ENCODE assay signal across 15 cellular contexts in the genomic region with DNA sequence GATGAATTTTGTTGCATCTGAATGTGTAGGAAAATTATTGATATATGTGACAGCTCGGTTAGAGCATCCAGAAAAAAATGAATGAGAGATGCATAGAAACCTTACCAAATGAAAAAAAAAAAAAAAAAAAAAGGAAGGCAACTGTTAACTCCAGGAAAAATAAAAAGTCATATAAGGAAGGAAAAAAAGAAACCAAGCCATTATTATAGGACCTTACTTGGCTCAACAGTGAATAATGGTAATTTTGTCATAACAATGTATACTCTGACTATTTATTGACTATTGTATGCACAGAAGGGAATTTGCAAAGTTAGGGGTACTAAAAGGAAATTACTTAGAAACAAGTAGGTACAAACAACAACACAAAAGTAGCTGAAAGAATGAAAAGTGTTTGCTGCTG.
DNase-seq lines count a peak whose midpoint lies in the region; ATAC-seq and TF ChIP-seq lines count a peak whose summit lies in the region.
"Had no signal": no experiment of that assay in that cellular context is flagged by ENCODE, and none has a peak within 500 bp of the region (broad histone marks: within the 10 kb centered on the region; RNA-seq: fewer than 3 reads in every experiment).

No MANE protein-coding gene starts in this region.

- peaks cover 56% of the 10 kb centered on the region for H3K36me3 ChIP-seq in adipocyte (ENCODE audit: control insufficient read depth, insufficient read depth, low read length, severe bottlenecking)

- TF ChIP-seq CTCF in nephron (IDR thresholded peaks at IDR 0.05; ENCODE audit: unreplicated experiment in 3 of 3): no peak

- peaks cover 9% of the 10 kb centered on the region for H3K9me3 Mint-ChIP-seq in T-helper 2 cell treated with Interferon-gamma antibody and Interleukin-4, amounts not matched to agents 5 μg/mL and 100 μg/mL, for 36 hours
- peaks cover 3% of the 10 kb centered on the region for H3K9me3 Mint-ChIP-seq in nephron

- peaks cover 8% of the 10 kb centered on the region for H3K9me3 ChIP-seq in adipocyte (ENCODE audit: control insufficient read depth, low read length)
- H3K9me3 ChIP-seq: esophagus muscularis mucosa had no signal

- H3K9ac ChIP-seq in adipocyte (ENCODE audit: low read length): no peak overlapping the region

- peaks cover 26% of the 10 kb centered on the region for H3K4me1 ChIP-seq in adipocyte (ENCODE audit: control insufficient read depth, insufficient read depth, low read length)

- H3K4me1 Mint-ChIP-seq in T-helper 2 cell treated with Interferon-gamma antibody and Interleukin-4, amounts not matched to agents 5 μg/mL and 100 μg/mL, for 36 hours (ENCODE audit: low read depth): peaks cover 34% of the 10 kb centered on the region
- H3K4me1 Mint-ChIP-seq in nephron: peaks cover 30% of the 10 kb centered on the region

- POLR2A ChIA-PET in HEK293T (lab: Yijun Ruan, JAX): no interaction called here

- DNase-seq in T-helper 2 cell treated with Interferon-gamma antibody and Interleukin-4, amounts not matched to agents 5 μg/mL and 100 μg/mL, for 36 hours (ENCODE audit: low spot score): no peak
- DNase-seq in T-helper 2 cell (no peak), HEK293T (ENCODE audit: extremely low spot score) (no peak), adipocyte (ENCODE audit: low read depth) (no peak), GM19238 (ENCODE audit: insufficient read length, low spot score) (no peak), midbrain (lab: John Stamatoyannopoulos, UW) (no peak)
- DNase-seq: 8988T; activated CD4-positive, CD25-positive, alpha-beta regulatory T cell; DMS79; NCI-H226 had no signal

- peak overlapping the region; percentile 49 for H3K4me3 Mint-ChIP-seq in T-helper 2 cell treated with Interferon-gamma antibody and Interleukin-4, amounts not matched to agents 5 μg/mL and 100 μg/mL, for 36 hours
- peak overlapping the region; percentile 89 to 93 (median 92) for H3K4me3 Mint-ChIP-seq in nephron

- ATAC-seq in SK-N-SH treated with all-trans-retinoic acid at 6 μM for 48 hours: no peak

- CTCF ChIA-PET in HEK293T (lab: Yijun Ruan, JAX): interaction anchor here (0.6 kb wide), 1 partner anchor 26 kb away, joined by 3 read pairs; no protein-coding TSS in a partner anchor

- peaks cover 38% of the 10 kb centered on the region for H3K36me3 Mint-ChIP-seq in T-helper 2 cell treated with Interferon-gamma antibody and Interleukin-4, amounts not matched to agents 5 μg/mL and 100 μg/mL, for 36 hours (ENCODE audit: low read depth)
- peaks cover 40% of the 10 kb centered on the region for H3K36me3 Mint-ChIP-seq in nephron (ENCODE audit: low read depth)

- H3K4me3 ChIP-seq in adipocyte (ENCODE audit: low read length): peak overlapping the region; percentile 15
- H3K4me3 ChIP-seq: esophagus muscularis mucosa, tibial nerve had no signal

- H3K27me3 Mint-ChIP-seq in T-helper 2 cell treated with Interferon-gamma antibody and Interleukin-4, amounts not matched to agents 5 μg/mL and 100 μg/mL, for 36 hours (ENCODE audit: low read depth): no peaks in the 10 kb centered on the region
- H3K27me3 Mint-ChIP-seq in nephron (ENCODE audit: low read depth): no peaks in the 10 kb centered on the region

- no peaks in the 10 kb centered on the region for H3K27me3 ChIP-seq in adipocyte (replicated peaks; ENCODE audit: control insufficient read depth, insufficient read depth, low read length)
- H3K27me3 ChIP-seq: BLaER1 treated with 17β-estradiol and CSF1 and Interleukin-3, amounts not matched to agents 10 nM and 100 nM; esophagus muscularis mucosa; tibial nerve had no signal

- no peak overlapping the region for H3K27ac Mint-ChIP-seq in T-helper 2 cell treated with Interferon-gamma antibody and Interleukin-4, amounts not matched to agents 5 μg/mL and 100 μg/mL, for 36 hours
- H3K27ac Mint-ChIP-seq in nephron: no peak overlapping the region

TF ChIP-seq in HEK293T, 16 proteins besides CTCF, POLR2A, EP300 and RAD21:
- TF ChIP-seq ZNF384 (IDR thresholded peaks at IDR 0.05) (peak; percentile 58; the same call in 1 of the 2 replicates), SUZ12 (IDR thresholded peaks at IDR 0.05) (no peak)

TF ChIP-seq in SK-N-SH treated with all-trans-retinoic acid at 6 μM for 48 hours, 23 proteins besides CTCF, POLR2A, EP300 and RAD21:
- TF ChIP-seq ZFP30 (CRISPR knock-in tag; IDR thresholded peaks at IDR 0.05): no peak
- no peak for TF ChIP-seq SNAI2 (CRISPR knock-in tag; IDR thresholded peaks at IDR 0.05)
- TF ChIP-seq ESRRG (CRISPR knock-in tag; IDR thresholded peaks at IDR 0.05): no peak
- no peak for TF ChIP-seq TOX (CRISPR knock-in tag; IDR thresholded peaks at IDR 0.05; ENCODE audit: borderline replicate concordance)
- no peak for TF ChIP-seq ZC3H10 (CRISPR knock-in tag; IDR thresholded peaks at IDR 0.05)
- no peak for TF ChIP-seq ZNF8 (CRISPR knock-in tag; IDR thresholded peaks at IDR 0.05)
- TF ChIP-seq, protein P1, sequence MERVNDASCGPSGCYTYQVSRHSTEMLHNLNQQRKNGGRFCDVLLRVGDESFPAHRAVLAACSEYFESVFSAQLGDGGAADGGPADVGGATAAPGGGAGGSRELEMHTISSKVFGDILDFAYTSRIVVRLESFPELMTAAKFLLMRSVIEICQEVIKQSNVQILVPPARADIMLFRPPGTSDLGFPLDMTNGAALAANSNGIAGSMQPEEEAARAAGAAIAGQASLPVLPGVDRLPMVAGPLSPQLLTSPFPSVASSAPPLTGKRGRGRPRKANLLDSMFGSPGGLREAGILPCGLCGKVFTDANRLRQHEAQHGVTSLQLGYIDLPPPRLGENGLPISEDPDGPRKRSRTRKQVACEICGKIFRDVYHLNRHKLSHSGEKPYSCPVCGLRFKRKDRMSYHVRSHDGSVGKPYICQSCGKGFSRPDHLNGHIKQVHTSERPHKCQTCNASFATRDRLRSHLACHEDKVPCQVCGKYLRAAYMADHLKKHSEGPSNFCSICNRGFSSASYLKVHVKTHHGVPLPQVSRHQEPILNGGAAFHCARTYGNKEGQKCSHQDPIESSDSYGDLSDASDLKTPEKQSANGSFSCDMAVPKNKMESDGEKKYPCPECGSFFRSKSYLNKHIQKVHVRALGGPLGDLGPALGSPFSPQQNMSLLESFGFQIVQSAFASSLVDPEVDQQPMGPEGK (CRISPR knock-in tag; IDR thresholded peaks at IDR 0.05; ENCODE audit: borderline replicate concordance): no peak
- no peak for TF ChIP-seq CSRNP3 (CRISPR knock-in tag; IDR thresholded peaks at IDR 0.05)
- no peak for TF ChIP-seq OSR1 (CRISPR knock-in tag; IDR thresholded peaks at IDR 0.05)
- no peak for TF ChIP-seq ZFP3 (CRISPR knock-in tag; IDR thresholded peaks at IDR 0.05)
- no peak for TF ChIP-seq ISL1 (CRISPR knock-in tag; IDR thresholded peaks at IDR 0.05)
- no peak for TF ChIP-seq TCF4 (CRISPR knock-in tag; IDR thresholded peaks at IDR 0.05; ENCODE audit: borderline replicate concordance)
- TF ChIP-seq CSDC2 (CRISPR knock-in tag; IDR thresholded peaks at IDR 0.05): no peak
